9 cellular contexts compared by ENCODE assay signal in the genomic region with DNA sequence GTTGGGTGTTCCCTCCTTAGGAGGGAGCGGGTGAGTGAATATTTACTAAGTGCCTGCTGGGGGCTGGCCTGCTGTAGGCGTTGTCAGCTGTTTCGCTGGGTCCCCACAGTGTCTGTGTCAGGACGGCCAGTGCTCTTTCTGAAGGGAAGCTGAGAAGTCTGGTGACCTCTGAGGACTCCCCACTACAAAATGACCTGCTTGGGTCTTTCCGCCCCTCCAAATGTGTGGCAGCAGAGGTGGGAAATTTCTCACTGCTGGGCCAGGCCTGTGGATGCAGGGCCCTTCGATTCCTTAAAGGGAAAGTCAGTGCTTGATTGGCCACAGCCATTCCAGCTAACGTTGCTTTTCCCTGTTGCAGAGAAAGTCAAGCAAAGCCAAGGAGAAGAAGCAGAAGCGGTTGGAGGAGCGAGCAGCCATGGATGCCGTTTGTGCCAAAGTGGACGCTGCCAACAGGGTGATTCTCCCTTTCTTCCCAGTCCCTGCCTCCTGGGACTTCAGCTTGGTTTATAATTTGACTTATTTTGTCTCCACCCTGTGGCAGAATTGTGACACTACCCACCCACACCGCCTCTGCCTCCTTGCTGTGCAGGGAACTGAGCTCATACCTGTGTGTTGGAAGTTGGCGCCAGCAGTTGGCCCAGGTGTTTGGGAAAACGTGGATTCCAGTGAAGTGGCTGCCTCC. TPM values are rescaled to one million over a fixed set of nuclear protein-coding genes. Genes with fewer than 3 reads are reported as not detected.
A peak's percentile ranks its signal among the peaks of the same experiment; 100 is the strongest.
DNase-seq lines count a peak whose midpoint lies in the region; ATAC-seq and TF ChIP-seq lines count a peak whose summit lies in the region.
"Had no signal": no experiment of that assay in that cellular context is flagged by ENCODE, and none has a peak within 500 bp of the region (broad histone marks: within the 10 kb centered on the region; RNA-seq: fewer than 3 reads in every experiment).

No MANE protein-coding gene starts in this region.

- no peak overlapping the region for H3K4me3 ChIP-seq in RWPE2 (ENCODE audit: severe bottlenecking)
- H3K4me3 ChIP-seq in osteoblast (ENCODE audit: insufficient read depth, low read length) = peak overlapping the region; percentile 55

- H3K79me2 ChIP-seq in osteoblast (ENCODE audit: insufficient read depth, low read length) = peaks cover 38% of the 10 kb centered on the region

- ATAC-seq in RWPE2 (ENCODE audit: low read depth) (peak; percentile 97), GM18517 (IDR thresholded peaks at IDR 0.05; ENCODE audit: unreplicated experiment) (no peak), HG03135 (IDR thresholded peaks at IDR 0.05; ENCODE audit: unreplicated experiment) (no peak)
- ATAC-seq in activated naive CD4-positive, alpha-beta T cell treated with anti-CD3 and anti-CD28 coated beads, Interleukin-2, amount 50 U/mL, for 72 hours = peak; percentile 58 to 71

- H3K36me3 ChIP-seq in RWPE2 (ENCODE audit: low read depth) (peaks cover 33% of the 10 kb centered on the region), osteoblast (ENCODE audit: insufficient read depth, low read length) (peaks cover 17% of the 10 kb centered on the region)

- peak overlapping the region; percentile 68 for H3K4me2 ChIP-seq in osteoblast (ENCODE audit: insufficient read depth, low read length)

- H3K27me3 ChIP-seq in RWPE2 (ENCODE audit: insufficient read depth, poor library complexity, severe bottlenecking) = no peaks in the 10 kb centered on the region
- no peaks in the 10 kb centered on the region for H3K27me3 ChIP-seq in osteoblast (ENCODE audit: insufficient read depth, low read length)

- no peaks in the 10 kb centered on the region for H3K9me3 Mint-ChIP-seq in activated naive CD4-positive, alpha-beta T cell treated with anti-CD3 and anti-CD28 coated beads, Interleukin-2, amount 50 U/mL, for 72 hours
- H3K9me3 Mint-ChIP-seq: activated naive CD4-positive, alpha-beta T cell treated with anti-CD3 and anti-CD28 coated beads, Interleukin-2, amount 50 U/mL, for 24 hours had no signal

- peaks cover 3% of the 10 kb centered on the region for H4K20me1 ChIP-seq in osteoblast (ENCODE audit: insufficient read depth, low read length)

- DNase-seq in DMS79 (lab: John Stamatoyannopoulos, UW) = peak; percentile 35
- DNase-seq in Kasumi-1 (lab: John Stamatoyannopoulos, UW) = peak; percentile 52 to 73
- no peak for DNase-seq in RWPE2 (ENCODE audit: low spot score)
- peak in 1 of 2 donors; percentile 38 for DNase-seq in activated naive CD4-positive, alpha-beta T cell treated with anti-CD3 and anti-CD28 coated beads, Interleukin-2, amount 50 U/mL, for 72 hours (ENCODE audit: low spot score in 2 of 2)
- DNase-seq in glomerular visceral epithelial cell (ENCODE audit: extremely low spot score) = peak; percentile 70
- DNase-seq in osteoblast (ENCODE audit: insufficient read length, low spot score, missing footprints) = peak; percentile 91

- H3K4me1 ChIP-seq in RWPE2 (ENCODE audit: insufficient read depth, poor library complexity, severe bottlenecking) = no peaks in the 10 kb centered on the region
- H3K4me1 ChIP-seq in osteoblast (ENCODE audit: insufficient read depth, low read length) = peaks cover 11% of the 10 kb centered on the region

- TF ChIP-seq CTCF in RWPE2 (IDR thresholded peaks at IDR 0.05; ENCODE audit: poor library complexity, severe bottlenecking) (peak; percentile 76), osteoblast (IDR thresholded peaks at IDR 0.05; ENCODE audit: extremely low read depth, low read depth, low read length) (peak; percentile 78)

- H3K27ac Mint-ChIP-seq in activated naive CD4-positive, alpha-beta T cell treated with anti-CD3 and anti-CD28 coated beads, Interleukin-2, amount 50 U/mL, for 72 hours = no peak overlapping the region
- H3K27ac Mint-ChIP-seq: activated naive CD4-positive, alpha-beta T cell treated with anti-CD3 and anti-CD28 coated beads, Interleukin-2, amount 50 U/mL, for 24 hours had no signal

- H2AFZ ChIP-seq in osteoblast (ENCODE audit: low read length) = peak overlapping the region; percentile 56

- no peaks in the 10 kb centered on the region for H3K9me3 ChIP-seq in RWPE2 (ENCODE audit: severe bottlenecking)
- H3K9me3 ChIP-seq in osteoblast (ENCODE audit: low read depth, low read length) = no peaks in the 10 kb centered on the region

- no peaks in the 10 kb centered on the region for H3K36me3 Mint-ChIP-seq in activated naive CD4-positive, alpha-beta T cell treated with anti-CD3 and anti-CD28 coated beads, Interleukin-2, amount 50 U/mL, for 72 hours
- H3K36me3 Mint-ChIP-seq: activated naive CD4-positive, alpha-beta T cell treated with anti-CD3 and anti-CD28 coated beads, Interleukin-2, amount 50 U/mL, for 24 hours had no signal

- H3K27ac ChIP-seq in RWPE2 (ENCODE audit: poor library complexity, severe bottlenecking) = no peak overlapping the region
- peak overlapping the region; percentile 47 for H3K27ac ChIP-seq in osteoblast (ENCODE audit: low read depth, low read length)

RNA-seq across cellular contexts. Expression of gene NAA40, which starts 6.8 kb away (rescaled TPM):
- 10 to 100 TPM; 23.5 to 25.4 TPM for total RNA-seq in activated naive CD4-positive, alpha-beta T cell treated with anti-CD3 and anti-CD28 coated beads, Interleukin-2, amount 50 U/mL, for 72 hours
- total RNA-seq in osteoblast = 11.9 and 12.1 TPM in 2 replicates

RNA-seq across cellular contexts. Expression of gene RCOR2, which starts 28.7 kb away (rescaled TPM):
- total RNA-seq in activated naive CD4-positive, alpha-beta T cell treated with anti-CD3 and anti-CD28 coated beads, Interleukin-2, amount 50 U/mL, for 72 hours = under 1 TPM; 0.09 to 0.99 TPM
- under 0.01 TPM in 2 replicates for total RNA-seq in osteoblast

RNA-seq across cellular contexts. Expression of gene COX8A, which starts 28.8 kb away (rescaled TPM):
- total RNA-seq in activated naive CD4-positive, alpha-beta T cell treated with anti-CD3 and anti-CD28 coated beads, Interleukin-2, amount 50 U/mL, for 72 hours = 100 to 1,000 TPM; 498 to 568 TPM
- total RNA-seq in osteoblast = 159 and 190 TPM in 2 replicates

RNA-seq across cellular contexts. Expression of gene OTUB1, which starts 40.6 kb away (rescaled TPM):
- total RNA-seq in activated naive CD4-positive, alpha-beta T cell treated with anti-CD3 and anti-CD28 coated beads, Interleukin-2, amount 50 U/mL, for 72 hours = 10 to 100 TPM; 60.0 to 86.4 TPM
- 32.1 and 34.4 TPM in 2 replicates for total RNA-seq in osteoblast

Comparison
In these comparisons a context has a peak if more than half of its experiments do, and no peak if none do; other contexts are left out.
1. ATAC-seq: peak in RWPE2 (single experiment) and activated naive CD4-positive, alpha-beta T cell treated with anti-CD3 and anti-CD28 coated beads, Interleukin-2, amount 50 U/mL, for 72 hours (2 of 2); none in GM18517 (single experiment) and HG03135 (single experiment).